In genomic region chr1:24287779-24288178, GRCh38 we compare ENCODE assay signal across 9 cellular contexts. TPM values are rescaled to one million over a fixed set of nuclear protein-coding genes. Genes with fewer than 3 reads are reported as not detected.
"Had no signal": no experiment of that assay in that cellular context is flagged by ENCODE, and none has a peak within 500 bp of the region (broad histone marks: within the 10 kb centered on the region; RNA-seq: fewer than 3 reads in every experiment).

No MANE protein-coding gene starts in this region.

RNA-seq across cellular contexts. Expression of gene GRHL3, which starts 31.4 kb away (rescaled TPM):
- total RNA-seq: left ventricle myocardium inferior; left ventricle myocardium superior; lung microvascular endothelial cell; mesenteric fat pad; mononuclear cell; myocyte; naive thymus-derived CD4-positive, alpha-beta T cell; naive thymus-derived CD8-positive, alpha-beta T cell had no signal
- polyA plus RNA-seq: immature natural killer cell; naive thymus-derived CD4-positive, alpha-beta T cell; naive thymus-derived CD8-positive, alpha-beta T cell had no signal
